3 cellular contexts compared by ENCODE assay signal in the genomic region with DNA sequence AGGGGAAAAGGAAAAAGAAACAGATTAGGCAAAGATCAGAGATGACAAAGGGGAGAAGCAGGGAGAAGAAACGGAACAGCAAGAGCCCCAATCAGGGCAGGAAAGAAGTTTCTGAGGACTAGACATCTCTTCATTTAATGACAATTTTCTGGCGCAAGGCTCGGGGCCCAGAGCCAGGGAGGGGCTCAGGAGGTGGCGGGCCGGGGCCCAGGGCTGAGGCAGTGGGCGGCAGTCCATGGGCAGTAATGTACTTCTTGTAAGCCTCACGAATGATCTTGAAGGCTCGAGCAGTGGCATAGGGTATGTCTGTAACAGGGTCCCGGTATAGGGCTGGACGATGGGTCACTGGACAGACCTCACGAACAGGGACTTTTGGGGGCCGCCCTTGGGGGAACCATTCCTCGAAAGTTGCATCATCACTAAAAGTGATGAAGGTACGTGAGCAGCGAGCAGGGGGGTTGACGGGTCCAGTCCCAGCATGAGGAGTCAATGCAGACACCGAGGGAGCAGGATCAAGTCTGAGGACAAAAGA.
TF ChIP-seq lines count a peak whose summit lies in the region.

No MANE protein-coding gene starts in this region.

TF ChIP-seq in GM23338, 12 proteins besides CTCF, POLR2A, EP300 and RAD21 (continues in another document):
- no peak for TF ChIP-seq POLR2AphosphoS5 (IDR thresholded peaks at IDR 0.05; ENCODE audit: low read depth)
- TF ChIP-seq EZH2 (IDR thresholded peaks at IDR 0.05; ENCODE audit: low read depth, unreplicated experiment), result no peak
- TF ChIP-seq NANOG (IDR thresholded peaks at IDR 0.05; ENCODE audit: borderline replicate concordance), result no peak
- TF ChIP-seq, protein P1, sequence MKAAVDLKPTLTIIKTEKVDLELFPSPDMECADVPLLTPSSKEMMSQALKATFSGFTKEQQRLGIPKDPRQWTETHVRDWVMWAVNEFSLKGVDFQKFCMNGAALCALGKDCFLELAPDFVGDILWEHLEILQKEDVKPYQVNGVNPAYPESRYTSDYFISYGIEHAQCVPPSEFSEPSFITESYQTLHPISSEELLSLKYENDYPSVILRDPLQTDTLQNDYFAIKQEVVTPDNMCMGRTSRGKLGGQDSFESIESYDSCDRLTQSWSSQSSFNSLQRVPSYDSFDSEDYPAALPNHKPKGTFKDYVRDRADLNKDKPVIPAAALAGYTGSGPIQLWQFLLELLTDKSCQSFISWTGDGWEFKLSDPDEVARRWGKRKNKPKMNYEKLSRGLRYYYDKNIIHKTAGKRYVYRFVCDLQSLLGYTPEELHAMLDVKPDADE (IDR thresholded peaks at IDR 0.05), result no peak
- no peak for TF ChIP-seq STAT1 (IDR thresholded peaks at IDR 0.05; ENCODE audit: unreplicated experiment)
- TF ChIP-seq CREB1 (CRISPR knock-in tag; IDR thresholded peaks at IDR 0.05; ENCODE audit: low read depth), result no peak
- no peak for TF ChIP-seq ZNF331 (CRISPR knock-in tag; IDR thresholded peaks at IDR 0.05; ENCODE audit: low read depth)

TF ChIP-seq in endothelial cell of umbilical vein, 7 proteins besides CTCF, POLR2A, EP300 and RAD21:
- TF ChIP-seq EZH2 (IDR thresholded peaks at IDR 0.05; ENCODE audit: borderline replicate concordance, low read depth, low read length, severe bottlenecking), result no peak
- no peak for TF ChIP-seq MYC (IDR thresholded peaks at IDR 0.05; ENCODE audit: low read depth, low read length)

TF ChIP-seq in GM12891, 5 proteins besides CTCF, POLR2A, EP300 and RAD21:
- TF ChIP-seq SPI1 (IDR thresholded peaks at IDR 0.05; ENCODE audit: low read depth, low read length) (no peak), POLR2AphosphoS5 (IDR thresholded peaks at IDR 0.05; ENCODE audit: low read depth, low read length) (no peak)
